In genomic region chr6:158818580-158819212, GRCh38 we compare ENCODE assay signal across 1 cellular context.
TF ChIP-seq lines count a peak whose summit lies in the region.

No MANE protein-coding gene starts in this region.

TF ChIP-seq in K562, 482 proteins besides CTCF, POLR2A, EP300 and RAD21 (continued from another document):
- no peak for TF ChIP-seq E2F8 (IDR thresholded peaks at IDR 0.05; ENCODE audit: low read depth, partially characterized antibody)
- no peak for TF ChIP-seq TFAM (CRISPR knock-in tag; conservative IDR thresholded peaks at IDR 0.05)
- no peak for TF ChIP-seq SETDB1 (IDR thresholded peaks at IDR 0.05; ENCODE audit: low read length)
- no peak for TF ChIP-seq TAF7 (tag; IDR thresholded peaks at IDR 0.05)
- TF ChIP-seq PYGO2 (tag; IDR thresholded peaks at IDR 0.05): no peak
- TF ChIP-seq ZNF740 (CRISPR knock-in tag; IDR thresholded peaks at IDR 0.05): no peak
- 0 out of 4 replicates have a peak, but pooled peaks of 1 of the 2 experiments have one; percentile 34 for TF ChIP-seq ZNF740 (tag; IDR thresholded peaks at IDR 0.05)
- TF ChIP-seq HMG20B (CRISPR knock-in tag; IDR thresholded peaks at IDR 0.05): no peak
- TF ChIP-seq NFRKB (IDR thresholded peaks at IDR 0.05; ENCODE audit: low read depth): no peak
- no peak for TF ChIP-seq NBN (IDR thresholded peaks at IDR 0.05; ENCODE audit: low read depth)
- no peak for TF ChIP-seq IRF1 (CRISPR knock-in tag; IDR thresholded peaks at IDR 0.05; ENCODE audit: borderline replicate concordance)
- no peak for TF ChIP-seq ZNF384 (IDR thresholded peaks at IDR 0.05; ENCODE audit: low read depth, low read length)
- TF ChIP-seq MYNN (IDR thresholded peaks at IDR 0.05): no peak
- no peak for TF ChIP-seq MYNN (CRISPR knock-in tag; IDR thresholded peaks at IDR 0.05)
